In genomic region chr1:74732960-74733615, GRCh38 we compare ENCODE assay signal across 1 cellular context.
A peak's percentile ranks its signal among the peaks of the same experiment; 100 is the strongest.
TF ChIP-seq lines count a peak whose summit lies in the region.

A gene with protein sequence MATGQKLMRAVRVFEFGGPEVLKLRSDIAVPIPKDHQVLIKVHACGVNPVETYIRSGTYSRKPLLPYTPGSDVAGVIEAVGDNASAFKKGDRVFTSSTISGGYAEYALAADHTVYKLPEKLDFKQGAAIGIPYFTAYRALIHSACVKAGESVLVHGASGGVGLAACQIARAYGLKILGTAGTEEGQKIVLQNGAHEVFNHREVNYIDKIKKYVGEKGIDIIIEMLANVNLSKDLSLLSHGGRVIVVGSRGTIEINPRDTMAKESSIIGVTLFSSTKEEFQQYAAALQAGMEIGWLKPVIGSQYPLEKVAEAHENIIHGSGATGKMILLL (minus strand): TSS chr1:74733050. CDS start chr1:74724821, 8,229 bp downstream.
A gene with protein sequence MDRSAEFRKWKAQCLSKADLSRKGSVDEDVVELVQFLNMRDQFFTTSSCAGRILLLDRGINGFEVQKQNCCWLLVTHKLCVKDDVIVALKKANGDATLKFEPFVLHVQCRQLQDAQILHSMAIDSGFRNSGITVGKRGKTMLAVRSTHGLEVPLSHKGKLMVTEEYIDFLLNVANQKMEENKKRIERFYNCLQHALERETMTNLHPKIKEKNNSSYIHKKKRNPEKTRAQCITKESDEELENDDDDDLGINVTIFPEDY (plus strand): TSS chr1:74733152. CDS start chr1:74733245, 93 bp downstream.

TF ChIP-seq in HEK293, 187 proteins besides CTCF, POLR2A, EP300 and RAD21 (continued from another document and continues in another):
- TF ChIP-seq, protein P1, sequence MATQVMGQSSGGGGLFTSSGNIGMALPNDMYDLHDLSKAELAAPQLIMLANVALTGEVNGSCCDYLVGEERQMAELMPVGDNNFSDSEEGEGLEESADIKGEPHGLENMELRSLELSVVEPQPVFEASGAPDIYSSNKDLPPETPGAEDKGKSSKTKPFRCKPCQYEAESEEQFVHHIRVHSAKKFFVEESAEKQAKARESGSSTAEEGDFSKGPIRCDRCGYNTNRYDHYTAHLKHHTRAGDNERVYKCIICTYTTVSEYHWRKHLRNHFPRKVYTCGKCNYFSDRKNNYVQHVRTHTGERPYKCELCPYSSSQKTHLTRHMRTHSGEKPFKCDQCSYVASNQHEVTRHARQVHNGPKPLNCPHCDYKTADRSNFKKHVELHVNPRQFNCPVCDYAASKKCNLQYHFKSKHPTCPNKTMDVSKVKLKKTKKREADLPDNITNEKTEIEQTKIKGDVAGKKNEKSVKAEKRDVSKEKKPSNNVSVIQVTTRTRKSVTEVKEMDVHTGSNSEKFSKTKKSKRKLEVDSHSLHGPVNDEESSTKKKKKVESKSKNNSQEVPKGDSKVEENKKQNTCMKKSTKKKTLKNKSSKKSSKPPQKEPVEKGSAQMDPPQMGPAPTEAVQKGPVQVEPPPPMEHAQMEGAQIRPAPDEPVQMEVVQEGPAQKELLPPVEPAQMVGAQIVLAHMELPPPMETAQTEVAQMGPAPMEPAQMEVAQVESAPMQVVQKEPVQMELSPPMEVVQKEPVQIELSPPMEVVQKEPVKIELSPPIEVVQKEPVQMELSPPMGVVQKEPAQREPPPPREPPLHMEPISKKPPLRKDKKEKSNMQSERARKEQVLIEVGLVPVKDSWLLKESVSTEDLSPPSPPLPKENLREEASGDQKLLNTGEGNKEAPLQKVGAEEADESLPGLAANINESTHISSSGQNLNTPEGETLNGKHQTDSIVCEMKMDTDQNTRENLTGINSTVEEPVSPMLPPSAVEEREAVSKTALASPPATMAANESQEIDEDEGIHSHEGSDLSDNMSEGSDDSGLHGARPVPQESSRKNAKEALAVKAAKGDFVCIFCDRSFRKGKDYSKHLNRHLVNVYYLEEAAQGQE (tag by site-specific recombination; IDR thresholded peaks at IDR 0.05), result peak; percentile 16; the same call in 1 of the 2 replicates
- TF ChIP-seq, protein P2, sequence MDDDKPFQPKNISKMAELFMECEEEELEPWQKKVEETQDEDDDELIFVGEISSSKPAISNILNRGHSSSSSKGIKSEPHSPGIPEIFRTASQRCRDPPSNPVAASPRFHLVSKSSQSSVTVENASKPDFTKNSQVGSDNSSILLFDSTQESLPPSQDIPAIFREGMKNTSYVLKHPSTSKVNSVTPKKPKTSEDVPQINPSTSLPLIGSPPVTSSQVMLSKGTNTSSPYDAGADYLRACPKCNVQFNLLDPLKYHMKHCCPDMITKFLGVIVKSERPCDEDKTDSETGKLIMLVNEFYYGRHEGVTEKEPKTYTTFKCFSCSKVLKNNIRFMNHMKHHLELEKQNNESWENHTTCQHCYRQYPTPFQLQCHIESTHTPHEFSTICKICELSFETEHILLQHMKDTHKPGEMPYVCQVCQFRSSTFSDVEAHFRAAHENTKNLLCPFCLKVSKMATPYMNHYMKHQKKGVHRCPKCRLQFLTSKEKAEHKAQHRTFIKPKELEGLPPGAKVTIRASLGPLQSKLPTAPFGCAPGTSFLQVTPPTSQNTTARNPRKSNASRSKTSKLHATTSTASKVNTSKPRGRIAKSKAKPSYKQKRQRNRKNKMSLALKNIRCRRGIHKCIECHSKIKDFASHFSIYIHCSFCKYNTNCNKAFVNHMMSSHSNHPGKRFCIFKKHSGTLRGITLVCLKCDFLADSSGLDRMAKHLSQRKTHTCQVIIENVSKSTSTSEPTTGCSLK (tag by site-specific recombination; IDR thresholded peaks at IDR 0.05), result no peak
- TF ChIP-seq PRDM1 (tag by site-specific recombination; IDR thresholded peaks at IDR 0.05) (no peak), INSM2 (tag by site-specific recombination; IDR thresholded peaks at IDR 0.05) (peak; percentile 37), ZNF623 (tag by site-specific recombination; IDR thresholded peaks at IDR 0.05) (peak; percentile 24; the same call in 1 of the 2 replicates), ZBTB20 (tag by site-specific recombination; IDR thresholded peaks at IDR 0.05) (peak; percentile 86), ZNF423 (tag by site-specific recombination; IDR thresholded peaks at IDR 0.05) (no peak), TCF7L2 (IDR thresholded peaks at IDR 0.05; ENCODE audit: borderline replicate concordance, low read depth, low read length) (0 out of 2 replicates have a peak, but pooled peaks have one; percentile 27), ZBTB6 (tag by site-specific recombination; IDR thresholded peaks at IDR 0.05) (peak; percentile 42; the same call in 1 of the 2 replicates), ZNF585B (tag by site-specific recombination; IDR thresholded peaks at IDR 0.05) (no peak), ZNF391 (tag by site-specific recombination; IDR thresholded peaks at IDR 0.05; ENCODE audit: borderline replicate concordance, low read depth) (0 out of 2 replicates have a peak, but pooled peaks have one; percentile 40), ZNF692 (tag by site-specific recombination; IDR thresholded peaks at IDR 0.05) (peak; percentile 69), ZNF560 (tag by site-specific recombination; IDR thresholded peaks at IDR 0.05; ENCODE audit: borderline replicate concordance) (no peak), ZNF837 (tag by site-specific recombination; IDR thresholded peaks at IDR 0.05) (no peak), ZNF24 (tag by site-specific recombination; IDR thresholded peaks at IDR 0.05) (no peak), ZNF155 (tag by site-specific recombination; IDR thresholded peaks at IDR 0.05) (no peak), ZNF138 (tag by site-specific recombination; IDR thresholded peaks at IDR 0.05; ENCODE audit: borderline replicate concordance) (no peak), ZEB2 (tag by site-specific recombination; IDR thresholded peaks at IDR 0.05) (peak; percentile 68; the same call in 1 of the 2 replicates), ZNF530 (tag by site-specific recombination; IDR thresholded peaks at IDR 0.05; ENCODE audit: low read depth) (no peak), ZNF266 (tag by site-specific recombination; IDR thresholded peaks at IDR 0.05; ENCODE audit: low read depth) (no peak), ZBTB48 (tag by site-specific recombination; IDR thresholded peaks at IDR 0.05) (no peak), ZNF548 (tag by site-specific recombination; IDR thresholded peaks at IDR 0.05) (no peak), ZNF501 (tag by site-specific recombination; IDR thresholded peaks at IDR 0.05) (peak; percentile 95), ZNF2 (tag by site-specific recombination; IDR thresholded peaks at IDR 0.05) (peak; percentile 75; the same call in 1 of the 2 replicates), ZNF335 (tag by site-specific recombination; conservative IDR thresholded peaks at IDR 0.05) (peak; percentile 96), ZNF473 (tag by site-specific recombination; IDR thresholded peaks at IDR 0.05) (no peak), YY1 (tag by site-specific recombination; IDR thresholded peaks at IDR 0.05) (peak; percentile 98), ZXDB (tag by site-specific recombination; IDR thresholded peaks at IDR 0.05) (peak; percentile 89), ZNF654 (tag by site-specific recombination; IDR thresholded peaks at IDR 0.05; ENCODE audit: low read depth) (no peak), ZNF660 (tag by site-specific recombination; IDR thresholded peaks at IDR 0.05) (no peak; the same call in 1 of the 2 replicates), ZFP41 (tag by site-specific recombination; IDR thresholded peaks at IDR 0.05; ENCODE audit: borderline replicate concordance) (no peak)
- TF ChIP-seq, protein P3, sequence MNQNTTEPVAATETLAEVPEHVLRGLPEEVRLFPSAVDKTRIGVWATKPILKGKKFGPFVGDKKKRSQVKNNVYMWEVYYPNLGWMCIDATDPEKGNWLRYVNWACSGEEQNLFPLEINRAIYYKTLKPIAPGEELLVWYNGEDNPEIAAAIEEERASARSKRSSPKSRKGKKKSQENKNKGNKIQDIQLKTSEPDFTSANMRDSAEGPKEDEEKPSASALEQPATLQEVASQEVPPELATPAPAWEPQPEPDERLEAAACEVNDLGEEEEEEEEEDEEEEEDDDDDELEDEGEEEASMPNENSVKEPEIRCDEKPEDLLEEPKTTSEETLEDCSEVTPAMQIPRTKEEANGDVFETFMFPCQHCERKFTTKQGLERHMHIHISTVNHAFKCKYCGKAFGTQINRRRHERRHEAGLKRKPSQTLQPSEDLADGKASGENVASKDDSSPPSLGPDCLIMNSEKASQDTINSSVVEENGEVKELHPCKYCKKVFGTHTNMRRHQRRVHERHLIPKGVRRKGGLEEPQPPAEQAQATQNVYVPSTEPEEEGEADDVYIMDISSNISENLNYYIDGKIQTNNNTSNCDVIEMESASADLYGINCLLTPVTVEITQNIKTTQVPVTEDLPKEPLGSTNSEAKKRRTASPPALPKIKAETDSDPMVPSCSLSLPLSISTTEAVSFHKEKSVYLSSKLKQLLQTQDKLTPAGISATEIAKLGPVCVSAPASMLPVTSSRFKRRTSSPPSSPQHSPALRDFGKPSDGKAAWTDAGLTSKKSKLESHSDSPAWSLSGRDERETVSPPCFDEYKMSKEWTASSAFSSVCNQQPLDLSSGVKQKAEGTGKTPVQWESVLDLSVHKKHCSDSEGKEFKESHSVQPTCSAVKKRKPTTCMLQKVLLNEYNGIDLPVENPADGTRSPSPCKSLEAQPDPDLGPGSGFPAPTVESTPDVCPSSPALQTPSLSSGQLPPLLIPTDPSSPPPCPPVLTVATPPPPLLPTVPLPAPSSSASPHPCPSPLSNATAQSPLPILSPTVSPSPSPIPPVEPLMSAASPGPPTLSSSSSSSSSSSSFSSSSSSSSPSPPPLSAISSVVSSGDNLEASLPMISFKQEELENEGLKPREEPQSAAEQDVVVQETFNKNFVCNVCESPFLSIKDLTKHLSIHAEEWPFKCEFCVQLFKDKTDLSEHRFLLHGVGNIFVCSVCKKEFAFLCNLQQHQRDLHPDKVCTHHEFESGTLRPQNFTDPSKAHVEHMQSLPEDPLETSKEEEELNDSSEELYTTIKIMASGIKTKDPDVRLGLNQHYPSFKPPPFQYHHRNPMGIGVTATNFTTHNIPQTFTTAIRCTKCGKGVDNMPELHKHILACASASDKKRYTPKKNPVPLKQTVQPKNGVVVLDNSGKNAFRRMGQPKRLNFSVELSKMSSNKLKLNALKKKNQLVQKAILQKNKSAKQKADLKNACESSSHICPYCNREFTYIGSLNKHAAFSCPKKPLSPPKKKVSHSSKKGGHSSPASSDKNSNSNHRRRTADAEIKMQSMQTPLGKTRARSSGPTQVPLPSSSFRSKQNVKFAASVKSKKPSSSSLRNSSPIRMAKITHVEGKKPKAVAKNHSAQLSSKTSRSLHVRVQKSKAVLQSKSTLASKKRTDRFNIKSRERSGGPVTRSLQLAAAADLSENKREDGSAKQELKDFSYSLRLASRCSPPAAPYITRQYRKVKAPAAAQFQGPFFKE (tag by site-specific recombination; IDR thresholded peaks at IDR 0.05; ENCODE audit: borderline replicate concordance), result no peak
- TF ChIP-seq, protein P4, sequence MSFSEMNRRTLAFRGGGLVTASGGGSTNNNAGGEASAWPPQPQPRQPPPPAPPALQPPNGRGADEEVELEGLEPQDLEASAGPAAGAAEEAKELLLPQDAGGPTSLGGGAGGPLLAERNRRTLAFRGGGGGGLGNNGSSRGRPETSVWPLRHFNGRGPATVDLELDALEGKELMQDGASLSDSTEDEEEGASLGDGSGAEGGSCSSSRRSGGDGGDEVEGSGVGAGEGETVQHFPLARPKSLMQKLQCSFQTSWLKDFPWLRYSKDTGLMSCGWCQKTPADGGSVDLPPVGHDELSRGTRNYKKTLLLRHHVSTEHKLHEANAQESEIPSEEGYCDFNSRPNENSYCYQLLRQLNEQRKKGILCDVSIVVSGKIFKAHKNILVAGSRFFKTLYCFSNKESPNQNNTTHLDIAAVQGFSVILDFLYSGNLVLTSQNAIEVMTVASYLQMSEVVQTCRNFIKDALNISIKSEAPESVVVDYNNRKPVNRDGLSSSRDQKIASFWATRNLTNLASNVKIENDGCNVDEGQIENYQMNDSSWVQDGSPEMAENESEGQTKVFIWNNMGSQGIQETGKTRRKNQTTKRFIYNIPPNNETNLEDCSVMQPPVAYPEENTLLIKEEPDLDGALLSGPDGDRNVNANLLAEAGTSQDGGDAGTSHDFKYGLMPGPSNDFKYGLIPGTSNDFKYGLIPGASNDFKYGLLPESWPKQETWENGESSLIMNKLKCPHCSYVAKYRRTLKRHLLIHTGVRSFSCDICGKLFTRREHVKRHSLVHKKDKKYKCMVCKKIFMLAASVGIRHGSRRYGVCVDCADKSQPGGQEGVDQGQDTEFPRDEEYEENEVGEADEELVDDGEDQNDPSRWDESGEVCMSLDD (tag by site-specific recombination; IDR thresholded peaks at IDR 0.05), result peak; percentile 15; the same call in 1 of the 2 replicates
- TF ChIP-seq, protein P5, sequence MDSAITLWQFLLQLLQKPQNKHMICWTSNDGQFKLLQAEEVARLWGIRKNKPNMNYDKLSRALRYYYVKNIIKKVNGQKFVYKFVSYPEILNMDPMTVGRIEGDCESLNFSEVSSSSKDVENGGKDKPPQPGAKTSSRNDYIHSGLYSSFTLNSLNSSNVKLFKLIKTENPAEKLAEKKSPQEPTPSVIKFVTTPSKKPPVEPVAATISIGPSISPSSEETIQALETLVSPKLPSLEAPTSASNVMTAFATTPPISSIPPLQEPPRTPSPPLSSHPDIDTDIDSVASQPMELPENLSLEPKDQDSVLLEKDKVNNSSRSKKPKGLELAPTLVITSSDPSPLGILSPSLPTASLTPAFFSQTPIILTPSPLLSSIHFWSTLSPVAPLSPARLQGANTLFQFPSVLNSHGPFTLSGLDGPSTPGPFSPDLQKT (IDR thresholded peaks at IDR 0.05; ENCODE audit: borderline replicate concordance, low read depth, low read length), result no peak
